13 cellular contexts compared by ENCODE assay signal in the genomic region with DNA sequence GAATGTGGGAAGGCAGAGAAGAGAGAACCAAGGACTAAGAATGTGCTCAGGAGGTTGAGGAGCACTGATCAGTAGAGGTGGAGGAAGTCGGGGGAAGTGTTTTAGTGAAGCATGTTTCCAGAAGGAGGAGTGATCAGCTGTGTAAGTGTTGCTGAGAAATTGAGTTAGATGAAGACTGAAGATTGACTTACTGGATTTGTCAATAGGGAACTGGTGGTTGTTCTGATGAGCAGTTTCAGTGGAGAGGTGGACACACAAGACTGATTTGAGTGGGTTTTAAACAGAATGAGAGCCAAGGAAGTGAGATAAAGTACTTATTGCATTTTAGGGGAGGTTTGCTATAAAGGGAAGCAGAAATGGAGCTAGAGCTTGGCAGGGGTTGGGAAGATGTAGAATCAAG.
DNase-seq lines count a peak whose midpoint lies in the region; ATAC-seq and TF ChIP-seq lines count a peak whose summit lies in the region.
"Had no signal": no experiment of that assay in that cellular context is flagged by ENCODE, and none has a peak within 500 bp of the region (broad histone marks: within the 10 kb centered on the region; RNA-seq: fewer than 3 reads in every experiment).

No MANE protein-coding gene starts in this region.

- no peak overlapping the region for H3K4me3 ChIP-seq in GM12865 (ENCODE audit: low read depth, low read length)
- H3K4me3 ChIP-seq: psoas muscle, transverse colon had no signal

- no peak for TF ChIP-seq CTCF in GM12865 (IDR thresholded peaks at IDR 0.05; ENCODE audit: insufficient read depth, low read depth, low read length, missing control alignments)

- DNase-seq in GM12865 (ENCODE audit: low read depth) (peak; percentile 68), UCSD-AML1 (lab: John Stamatoyannopoulos, UW; ENCODE audit: unreplicated experiment) (no peak), NOMO-1 treated with DMSO at 0.1 percent for 48 hours (lab: John Stamatoyannopoulos, UW; ENCODE audit: unreplicated experiment) (no peak), D341Med (ENCODE audit: low spot score) (no peak)
- no peak for DNase-seq in activated CD8-positive, alpha-beta memory T cell treated with anti-CD3 and anti-CD28 coated beads, Interleukin-2, amount 50 U/mL, for 4 hours
- DNase-seq: anterior cingulate cortex, HFFc6, midbrain, psoas muscle, transverse colon had no signal

- ATAC-seq in GM19351 (IDR thresholded peaks at IDR 0.05; ENCODE audit: unreplicated experiment) (peak; percentile 78), HG02678 (IDR thresholded peaks at IDR 0.05; ENCODE audit: unreplicated experiment) (peak; percentile 77), HG03460 (IDR thresholded peaks at IDR 0.05; ENCODE audit: unreplicated experiment) (peak; percentile 70)
- ATAC-seq: psoas muscle had no signal
